In the genomic region with DNA sequence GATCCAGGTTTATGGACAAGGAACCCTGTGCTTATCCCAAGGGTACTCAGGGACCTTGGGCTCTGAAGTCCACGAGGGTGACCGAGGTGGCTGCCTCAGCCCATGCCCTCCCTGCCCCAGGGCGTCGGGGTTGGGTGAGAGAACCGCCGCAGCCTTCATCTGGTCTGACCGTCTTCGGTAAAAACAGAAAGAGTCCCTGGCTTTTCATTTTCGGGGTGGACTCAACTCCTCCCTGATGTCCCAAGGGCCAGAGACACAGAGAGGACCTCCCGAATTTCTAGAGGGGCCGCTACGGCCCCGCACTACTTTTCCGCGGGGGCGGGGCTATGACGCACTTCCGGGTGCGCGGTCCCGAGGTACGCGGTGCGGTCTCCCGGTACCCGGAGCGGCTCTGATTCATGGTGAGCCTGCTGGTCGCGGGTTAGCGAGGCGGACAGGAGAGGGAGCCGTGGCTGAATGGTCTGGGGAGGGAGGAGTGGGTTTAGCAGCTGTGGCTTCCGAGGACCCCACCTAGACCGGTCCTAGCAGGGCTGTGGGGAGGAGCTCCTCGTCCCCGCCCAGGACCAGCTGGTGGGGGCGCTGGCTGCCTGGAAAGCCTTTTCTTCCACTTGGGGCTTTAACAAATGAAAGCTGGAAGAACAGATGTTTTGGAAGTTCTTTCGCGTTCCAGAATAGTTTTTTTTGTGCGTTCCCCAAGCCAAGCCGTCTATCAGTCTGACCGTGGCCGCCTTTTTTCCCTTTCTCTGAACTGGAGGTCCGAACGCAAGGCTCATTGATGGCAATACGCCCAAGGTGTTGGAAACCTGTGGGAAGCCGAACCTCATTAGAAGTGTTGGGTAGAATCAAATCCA, we compare ENCODE assay signal across 8 cellular contexts.
A peak's percentile ranks its signal among the peaks of the same experiment; 100 is the strongest.
DNase-seq lines count a peak whose midpoint lies in the region; ATAC-seq lines count a peak whose summit lies in the region.

A gene (plus strand): TSS at position 334 of the 851 bp plus-strand sequence. CDS start 7,233 bp downstream, outside the sequence.

- peak within 1 kb of the TSS; percentile 90 for H3K9ac ChIP-seq in NT2/D1 (ENCODE audit: insufficient read length, low read depth)

- peak; percentile 93 for ATAC-seq in GM19463 (IDR thresholded peaks at IDR 0.05; ENCODE audit: unreplicated experiment)

- no peaks in the 10 kb centered on the region for H3K9me3 ChIP-seq in NT2/D1 (ENCODE audit: insufficient read depth, low read length)

- peaks cover 12% of the 10 kb centered on the region for H3K36me3 ChIP-seq in NT2/D1 (ENCODE audit: insufficient read depth, insufficient read length, low read length)

- H3K4me1 ChIP-seq in NT2/D1 (ENCODE audit: insufficient read depth, insufficient read length) = peaks cover 2% of the 10 kb centered on the region

- no peaks in the 10 kb centered on the region for H3K27me3 ChIP-seq in NT2/D1 (ENCODE audit: insufficient read depth, insufficient read length)

- DNase-seq in COLO668 (lab: John Stamatoyannopoulos, UW; ENCODE audit: unreplicated experiment) (peak; percentile 85), HS-5 (ENCODE audit: low read depth) (peak; percentile 37), NT2/D1 (ENCODE audit: low read depth, low spot score) (peak; percentile 77), activated T-cell treated with anti-CD3 and anti-CD28 coated beads for 1 hour (ENCODE audit: low read depth) (peak; percentile 75), epidermal melanocyte (ENCODE audit: insufficient read length, low spot score) (peak; percentile 88), middle frontal gyrus (ENCODE audit: extremely low spot score, low spot score) (peak; percentile 76)
- peak; percentile 65 to 70 for DNase-seq in stimulated activated CD8-positive, alpha-beta memory T cell treated with anti-CD3 and anti-CD28 coated beads, Interleukin-2, amount 100 ng/mL, for 1 hour (ENCODE audit: low read depth in 2 of 2)

- peak within 1 kb of the TSS; percentile 89 for H3K4me3 ChIP-seq in NT2/D1 (ENCODE audit: insufficient read length, low read depth)

Comparison
In these comparisons a context has a peak if more than half of its experiments do, and no peak if none do; other contexts are left out.
1. Peak in every context shown above with its lines: DNase-seq, ATAC-seq and H3K4me3 ChIP-seq.
2. DNase-seq: peak in every context shown above with its lines; median percentile 88 in epidermal melanocyte; 85 in COLO668; 77 in NT2/D1; 76 in middle frontal gyrus; 75 in activated T-cell treated with anti-CD3 and anti-CD28 coated beads for 1 hour; 68 in stimulated activated CD8-positive, alpha-beta memory T cell treated with anti-CD3 and anti-CD28 coated beads, Interleukin-2, amount 100 ng/mL, for 1 hour; 37 in HS-5.